Comparison of ENCODE assay signal across 28 cellular contexts in the genomic region with DNA sequence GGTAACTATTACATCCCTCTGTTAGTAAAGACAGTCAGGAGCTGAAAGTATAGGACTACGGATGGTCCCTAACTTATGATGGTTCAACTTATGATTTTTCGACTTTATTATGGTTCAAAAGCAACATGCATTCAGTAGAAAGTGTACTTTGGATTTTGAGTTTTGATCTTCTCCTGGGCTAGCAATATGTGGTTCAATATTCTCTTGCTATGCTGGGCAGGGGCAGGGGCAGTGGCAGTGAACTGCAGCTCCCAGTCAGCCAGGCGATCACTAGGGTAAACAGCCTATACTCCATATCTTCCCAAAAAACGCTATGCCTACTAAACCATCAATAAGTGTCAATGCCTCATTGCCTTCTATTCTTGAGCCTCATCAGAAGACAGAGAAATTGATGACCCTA.
"Had no signal": no experiment of that assay in that cellular context is flagged by ENCODE, and none has a peak within 500 bp of the region (broad histone marks: within the 10 kb centered on the region; RNA-seq: fewer than 3 reads in every experiment).

No MANE protein-coding gene starts in this region.

- H3K27ac ChIP-seq: colonic mucosa, coronary artery, dorsolateral prefrontal cortex, epithelial cell of prostate, esophagus muscularis mucosa, esophagus squamous epithelium, foreskin keratinocyte, gastrocnemius medialis, gastroesophageal sphincter, heart left ventricle had no signal

- H3K9me3 Mint-ChIP-seq: dendritic cell treated with granulocyte-macrophage colony-stimulating factor and Interleukin-4, amounts not matched to agents 40 ng/mL and 50 ng/mL, for 4 days had no signal

- H3K36me3 ChIP-seq: colonic mucosa, esophagus muscularis mucosa, esophagus squamous epithelium, gastrocnemius medialis, gastroesophageal sphincter, heart left ventricle had no signal

- FAIRE-seq: colon, endometrium, endothelial cell of umbilical vein, frontal cortex had no signal

- H3K27me3 Mint-ChIP-seq: dendritic cell treated with granulocyte-macrophage colony-stimulating factor and Interleukin-4, amounts not matched to agents 40 ng/mL and 50 ng/mL, for 4 days had no signal

- H3K9me3 ChIP-seq: colonic mucosa, esophagus muscularis mucosa, esophagus squamous epithelium, gastrocnemius medialis, gastroesophageal sphincter had no signal

- H3K27me3 ChIP-seq: colonic mucosa, dorsolateral prefrontal cortex, esophagus muscularis mucosa, esophagus squamous epithelium, gastrocnemius medialis, gastroesophageal sphincter, heart left ventricle had no signal

- DNase-seq: colonic mucosa; cortex of kidney; dermis blood vessel endothelial cell; dorsolateral prefrontal cortex; effector CD4-positive, alpha-beta T cell; effector CD8-positive, alpha-beta T cell; effector memory CD4-positive, alpha-beta T cell; effector memory CD8-positive, alpha-beta T cell; endodermal cell; erythroblast; esophagus squamous epithelium; foreskin fibroblast; foreskin keratinocyte; foreskin melanocyte; gastrocnemius medialis; glutamatergic neuron; head of caudate nucleus; heart left ventricle had no signal

- H3K4me1 ChIP-seq: colonic mucosa, esophagus muscularis mucosa, esophagus squamous epithelium, foreskin keratinocyte, gastrocnemius medialis, gastroesophageal sphincter, heart left ventricle had no signal

- H3K4me3 Mint-ChIP-seq: dendritic cell treated with granulocyte-macrophage colony-stimulating factor and Interleukin-4, amounts not matched to agents 40 ng/mL and 50 ng/mL, for 4 days; effector memory CD8-positive, alpha-beta T cell; endodermal cell had no signal

- H3K27ac Mint-ChIP-seq: dendritic cell treated with granulocyte-macrophage colony-stimulating factor and Interleukin-4, amounts not matched to agents 40 ng/mL and 50 ng/mL, for 4 days; effector memory CD8-positive, alpha-beta T cell; endodermal cell had no signal

- H3K4me3 ChIP-seq: colonic mucosa, coronary artery, dorsolateral prefrontal cortex, esophagus muscularis mucosa, esophagus squamous epithelium, gastrocnemius medialis, gastroesophageal sphincter, heart left ventricle had no signal

- ATAC-seq: effector memory CD8-positive, alpha-beta T cell; esophagus mucosa; foreskin keratinocyte; gastrocnemius medialis; gastroesophageal sphincter; heart left ventricle had no signal
